ENCODE assay signal across 15 cellular contexts in genomic region chr7:30933124-30933893, GRCh38. TPM values are rescaled to one million over a fixed set of nuclear protein-coding genes. Genes with fewer than 3 reads are reported as not detected.
A peak's percentile ranks its signal among the peaks of the same experiment; 100 is the strongest.
DNase-seq lines count a peak whose midpoint lies in the region; TF ChIP-seq lines count a peak whose summit lies in the region.
"Had no signal": no experiment of that assay in that cellular context is flagged by ENCODE, and none has a peak within 500 bp of the region (broad histone marks: within the 10 kb centered on the region; RNA-seq: fewer than 3 reads in every experiment).

No MANE protein-coding gene starts in this region.

- no peak overlapping the region for H3K4me3 ChIP-seq in A673 (ENCODE audit: low read depth, low read length, poor library complexity, severe bottlenecking)
- H3K4me3 ChIP-seq in BLaER1 treated with 17β-estradiol and CSF1 and Interleukin-3, amounts not matched to agents 10 nM and 100 nM: no peak overlapping the region
- no peak overlapping the region for H3K4me3 ChIP-seq in CD4-positive, alpha-beta memory T cell (ENCODE audit: low read length in 2 of 2)
- H3K4me3 ChIP-seq: K562 had no signal

- no TSS peak for BruUV-seq in A673 (replicated peaks; lab: Mats Ljungman, UMichigan)
- BruUV-seq in Calu3 (replicated peaks; lab: Mats Ljungman, UMichigan): no TSS peak

- CTCF ChIA-PET in A673 (lab: Charles Lee) (no interaction called here), Calu3 (lab: Charles Lee) (interaction anchor here (1.1 to 1.9 kb wide), 2 partner anchors 28 to 37 kb away, joined by 3 to 5 read pairs; no protein-coding TSS in a partner anchor)
- CTCF ChIA-PET in CD4-positive, alpha-beta memory T cell (lab: Charles Lee; ENCODE audit: partially characterized antibody): interaction anchor here (0.8 kb wide), 1 partner anchor 50 kb away, joined by 4 read pairs; no protein-coding TSS in a partner anchor

- POLR2A ChIA-PET in A673 (lab: Charles Lee; ENCODE audit: low non-redundant PET): no interaction called here
- POLR2A ChIA-PET in CD4-positive, alpha-beta memory T cell (lab: Charles Lee; ENCODE audit: partially characterized antibody): no interaction called here

- no peaks in the 10 kb centered on the region for H3K36me3 Mint-ChIP-seq in CD4-positive, alpha-beta memory T cell
- peaks cover 7% of the 10 kb centered on the region for H3K36me3 Mint-ChIP-seq in Calu3 (ENCODE audit: insufficient read depth, unreplicated experiment)

- H3K4me3 Mint-ChIP-seq in CD4-positive, alpha-beta memory T cell: no peak overlapping the region
- no peak overlapping the region for H3K4me3 Mint-ChIP-seq in Calu3 (ENCODE audit: low read depth, unreplicated experiment)
- H3K4me3 Mint-ChIP-seq: effector memory CD8-positive, alpha-beta T cell had no signal

- H3K27ac Mint-ChIP-seq in CD4-positive, alpha-beta memory T cell: no peak overlapping the region
- H3K27ac Mint-ChIP-seq in Calu3 (ENCODE audit: unreplicated experiment): no peak overlapping the region
- H3K27ac Mint-ChIP-seq: effector memory CD8-positive, alpha-beta T cell had no signal

- DNase-seq in A673 (ENCODE audit: low spot score) (peak; percentile 81), NCI-H524 treated with DMSO at 0.1 percent for 48 hours (lab: John Stamatoyannopoulos, UW) (peak; percentile 46), iPS-NIHi11 (ENCODE audit: low spot score) (peak; percentile 60), SW 1271 (lab: John Stamatoyannopoulos, UW) (no peak), DMS114 treated with DMSO at 0.1 percent for 48 hours (lab: John Stamatoyannopoulos, UW; ENCODE audit: unreplicated experiment) (no peak), Calu3 (no peak)
- DNase-seq in CD4-positive, alpha-beta memory T cell: no peak
- DNase-seq: activated naive CD4-positive, alpha-beta T cell treated with Interleukin-2 at 50 U/mL for 16 hours; effector memory CD8-positive, alpha-beta T cell; EL had no signal

- peaks cover 3 to 8% of the 10 kb centered on the region in 2 donors for H3K27me3 Mint-ChIP-seq in CD4-positive, alpha-beta memory T cell
- H3K27me3 Mint-ChIP-seq in Calu3 (ENCODE audit: unreplicated experiment): no peaks in the 10 kb centered on the region

- no peaks in the 10 kb centered on the region for H4K20me1 ChIP-seq in BLaER1 treated with 17β-estradiol and CSF1 and Interleukin-3, amounts not matched to agents 10 nM and 100 nM

- no peak overlapping the region for H3K9ac ChIP-seq in BLaER1 treated with 17β-estradiol and CSF1 and Interleukin-3, amounts not matched to agents 10 nM and 100 nM

- no peaks in the 10 kb centered on the region for H3K9me3 ChIP-seq in A673 (ENCODE audit: low read depth, low read length, poor library complexity, severe bottlenecking)
- 0 out of 22 replicates have a peak, but pooled peaks cover 0 to under 1% (median 0%) of the 10 kb centered on the region in 11 experiments for H3K9me3 ChIP-seq in BLaER1 treated with 17β-estradiol and CSF1 and Interleukin-3, amounts not matched to agents 10 nM and 100 nM (replicated peaks in 1 of 11)
- no peaks in the 10 kb centered on the region for H3K9me3 ChIP-seq in CD4-positive, alpha-beta memory T cell (ENCODE audit: control insufficient read depth in 1 of 2, low read length in 2 of 2)

- intact Hi-C loops in A673 (cut with micrococcal nuclease; ENCODE audit: unreplicated experiment) (no loop called here), Calu3 (cut with micrococcal nuclease; ENCODE audit: unreplicated experiment) (no loop called here)
- intact Hi-C loops in CD4-positive, alpha-beta memory T cell (cut with micrococcal nuclease): no loop called here

- no peak overlapping the region for H3K27ac ChIP-seq in A673 (ENCODE audit: low read depth, low read length, poor library complexity, severe bottlenecking)
- no peak overlapping the region for H3K27ac ChIP-seq in BLaER1 treated with 17β-estradiol and CSF1 and Interleukin-3, amounts not matched to agents 10 nM and 100 nM
- H3K27ac ChIP-seq in CD4-positive, alpha-beta memory T cell (ENCODE audit: low read depth, low read length): no peak overlapping the region
- H3K27ac ChIP-seq: C4-2B had no signal

- no peaks in the 10 kb centered on the region for H3K4me1 Mint-ChIP-seq in CD4-positive, alpha-beta memory T cell
- H3K4me1 Mint-ChIP-seq in Calu3 (ENCODE audit: low read depth, unreplicated experiment): peaks cover 82% of the 10 kb centered on the region

- TF ChIP-seq CTCF in A673 (conservative IDR thresholded peaks at IDR 0.05; ENCODE audit: low read depth, low read length) (no peak), Calu3 (IDR thresholded peaks at IDR 0.05; ENCODE audit: unreplicated experiment) (no peak)

- H3K4me2 ChIP-seq in BLaER1 treated with 17β-estradiol and CSF1 and Interleukin-3, amounts not matched to agents 10 nM and 100 nM: peak overlapping the region in 9 of 11 experiments; percentile 13 to 64 (median 51); a peak in 16 of 22 replicates

- H3K27me3 ChIP-seq in A673 (replicated peaks; ENCODE audit: insufficient read depth, low read depth, low read length, poor library complexity): no peaks in the 10 kb centered on the region
- 0 out of 22 replicates have a peak, but pooled peaks cover 0 to 1% (median 0%) of the 10 kb centered on the region in 11 experiments for H3K27me3 ChIP-seq in BLaER1 treated with 17β-estradiol and CSF1 and Interleukin-3, amounts not matched to agents 10 nM and 100 nM
- H3K27me3 ChIP-seq in CD4-positive, alpha-beta memory T cell (ENCODE audit: insufficient read depth, low read length): no peaks in the 10 kb centered on the region

- peaks cover 16% of the 10 kb centered on the region for H3K4me1 ChIP-seq in A673 (ENCODE audit: insufficient read depth, low read length, poor library complexity, severe bottlenecking)
- H3K4me1 ChIP-seq in BLaER1 treated with 17β-estradiol and CSF1 and Interleukin-3, amounts not matched to agents 10 nM and 100 nM: peaks cover 0 to 16% (median 11%) of the 10 kb centered on the region in 10 experiments; a peak in 11 of 20 replicates
- H3K4me1 ChIP-seq in CD4-positive, alpha-beta memory T cell (ENCODE audit: insufficient read depth, low read length): no peaks in the 10 kb centered on the region

- no peaks in the 10 kb centered on the region for H3K36me3 ChIP-seq in A673 (ENCODE audit: insufficient read depth, low read length, poor library complexity, severe bottlenecking)
- H3K36me3 ChIP-seq in BLaER1 treated with 17β-estradiol and CSF1 and Interleukin-3, amounts not matched to agents 10 nM and 100 nM: no peaks in the 10 kb centered on the region
- H3K36me3 ChIP-seq in CD4-positive, alpha-beta memory T cell (ENCODE audit: insufficient read depth, low read length): no peaks in the 10 kb centered on the region

- peaks cover 0 to 2% (median 0%) of the 10 kb centered on the region in 8 donors for H3K9me3 Mint-ChIP-seq in CD4-positive, alpha-beta memory T cell
- H3K9me3 Mint-ChIP-seq in Calu3 (ENCODE audit: low read depth, unreplicated experiment): no peaks in the 10 kb centered on the region
- H3K9me3 Mint-ChIP-seq: effector memory CD8-positive, alpha-beta T cell had no signal

RNA-seq across cellular contexts. Expression of gene AQP1, which starts 21.7 kb away (rescaled TPM):
- total RNA-seq in A673 (2021) (0.37 and 0.49 TPM in 2 replicates), Calu3 (2022) (1.7 and 2.6 TPM in 2 replicates)
- total RNA-seq in CD4-positive, alpha-beta memory T cell: not detected
- not detected for polyA plus RNA-seq in CD4-positive, alpha-beta memory T cell

RNA-seq across cellular contexts. Expression of gene GHRHR, which starts 30.4 kb away (rescaled TPM):
- not detected in 2 replicates for total RNA-seq in A673 (2021)
- total RNA-seq in CD4-positive, alpha-beta memory T cell: not detected
- polyA plus RNA-seq in CD4-positive, alpha-beta memory T cell: not detected
- not detected in 2 replicates for total RNA-seq in Calu3 (2022)
- total RNA-seq: frontal cortex, K562, renal cortical epithelial cell had no signal
- polyA plus RNA-seq: K562 had no signal

Comparison
In these comparisons a context has a peak if more than half of its experiments do, and no peak if none do; other contexts are left out.
1. DNase-seq: peak in A673 (single experiment), NCI-H524 treated with DMSO at 0.1 percent for 48 hours (single experiment) and iPS-NIHi11 (single experiment); none in CD4-positive, alpha-beta memory T cell (0 of 5), SW 1271 (0 of 2), DMS114 treated with DMSO at 0.1 percent for 48 hours (single experiment) and Calu3 (single experiment).